Comparison of ENCODE assay signal across 35 cellular contexts in genomic region chr6:83053678-83054077, GRCh38.
"Had no signal": no experiment of that assay in that cellular context is flagged by ENCODE, and none has a peak within 500 bp of the region (broad histone marks: within the 10 kb centered on the region; RNA-seq: fewer than 3 reads in every experiment).

No MANE protein-coding gene starts in this region.

- H3K36me3 ChIP-seq: colonic mucosa had no signal

- H3K27me3 ChIP-seq: adrenal gland, body of pancreas, cardiac muscle cell, colonic mucosa, heart right ventricle, hepatocyte had no signal

- H3K4me3 Mint-ChIP-seq: activated CD4-positive, alpha-beta memory T cell treated with anti-CD3 and anti-CD28 coated beads, Interleukin-2, amount 10 ng/mL, durations not matched to agents 7 days and 5 days; activated CD4-positive, alpha-beta T cell treated with anti-CD3 and anti-CD28 coated beads for 36 hours; activated CD4-positive, alpha-beta T cell treated with anti-CD3 and anti-CD28 coated beads, Interleukin-2, amount 10 ng/mL, durations not matched to agents 7 days and 5 days; activated naive CD4-positive, alpha-beta T cell treated with anti-CD3 and anti-CD28 coated beads for 36 hours; activated naive CD4-positive, alpha-beta T cell treated with anti-CD3 and anti-CD28 coated beads, Interleukin-2, amount 50 U/mL, for 24 hours; activated naive CD8-positive, alpha-beta T cell treated with anti-CD3 and anti-CD28 coated beads for 36 hours; activated naive CD8-positive, alpha-beta T cell treated with anti-CD3 and anti-CD28 coated beads, Interleukin-2, amount 50 U/mL, for 24 hours; activated T-cell treated with anti-CD3 and anti-CD28 coated beads, Interleukin-2, amount 50 U/mL, for 24 hours; activated T-cell treated with anti-CD3 and anti-CD28 coated beads, Interleukin-2, amount 50 U/mL, for 72 hours; T-helper 17 cell; T-helper 2 cell treated with Interferon-gamma antibody and Interleukin-4, amounts not matched to agents 5 μg/mL and 100 μg/mL, for 36 hours had no signal

- H3K9me3 ChIP-seq: adrenal gland, body of pancreas, colonic mucosa, heart right ventricle had no signal

- H3K4me1 ChIP-seq: adrenal gland, body of pancreas, colonic mucosa had no signal

- ATAC-seq: activated CD4-positive, alpha-beta T cell treated with anti-CD3 and anti-CD28 coated beads for 36 hours; activated naive CD8-positive, alpha-beta T cell treated with anti-CD3 and anti-CD28 coated beads, Interleukin-2, amount 50 U/mL, for 24 hours; activated T-cell treated with anti-CD3 and anti-CD28 coated beads, Interleukin-2, amount 50 U/mL, for 72 hours; body of pancreas; heart right ventricle; T-helper 17 cell had no signal

- H3K27ac ChIP-seq: adrenal gland, body of pancreas, cardiac muscle cell, colonic mucosa, epithelial cell of prostate, heart right ventricle, hepatocyte had no signal

- H3K4me1 Mint-ChIP-seq: activated CD4-positive, alpha-beta memory T cell treated with anti-CD3 and anti-CD28 coated beads, Interleukin-2, amount 10 ng/mL, durations not matched to agents 7 days and 5 days; activated CD4-positive, alpha-beta T cell treated with anti-CD3 and anti-CD28 coated beads, Interleukin-2, amount 10 ng/mL, durations not matched to agents 7 days and 5 days; activated naive CD8-positive, alpha-beta T cell treated with anti-CD3 and anti-CD28 coated beads, Interleukin-2, amount 50 U/mL, for 24 hours had no signal

- FAIRE-seq: endometrium, endothelial cell of umbilical vein, frontal cortex had no signal

- H3K27ac Mint-ChIP-seq: activated CD4-positive, alpha-beta memory T cell treated with anti-CD3 and anti-CD28 coated beads, Interleukin-2, amount 10 ng/mL, durations not matched to agents 7 days and 5 days; activated CD4-positive, alpha-beta T cell treated with anti-CD3 and anti-CD28 coated beads for 36 hours; activated CD4-positive, alpha-beta T cell treated with anti-CD3 and anti-CD28 coated beads, Interleukin-2, amount 10 ng/mL, durations not matched to agents 7 days and 5 days; activated naive CD4-positive, alpha-beta T cell treated with anti-CD3 and anti-CD28 coated beads for 36 hours; activated naive CD4-positive, alpha-beta T cell treated with anti-CD3 and anti-CD28 coated beads, Interleukin-2, amount 50 U/mL, for 24 hours; activated naive CD8-positive, alpha-beta T cell treated with anti-CD3 and anti-CD28 coated beads for 36 hours; activated naive CD8-positive, alpha-beta T cell treated with anti-CD3 and anti-CD28 coated beads, Interleukin-2, amount 50 U/mL, for 24 hours; activated T-cell treated with anti-CD3 and anti-CD28 coated beads, Interleukin-2, amount 50 U/mL, for 24 hours; activated T-cell treated with anti-CD3 and anti-CD28 coated beads, Interleukin-2, amount 50 U/mL, for 72 hours; T-helper 17 cell; T-helper 2 cell treated with Interferon-gamma antibody and Interleukin-4, amounts not matched to agents 5 μg/mL and 100 μg/mL, for 36 hours had no signal

- H3K4me3 ChIP-seq: adrenal gland, body of pancreas, cardiac muscle cell, colonic mucosa, heart right ventricle, hepatocyte had no signal

- DNase-seq: activated CD4-positive, alpha-beta memory T cell treated with anti-CD3 and anti-CD28 coated beads, Interleukin-2, amount 10 ng/mL, durations not matched to agents 7 days and 5 days; activated CD4-positive, alpha-beta T cell treated with anti-CD3 and anti-CD28 coated beads for 36 hours; activated CD4-positive, alpha-beta T cell treated with anti-CD3 and anti-CD28 coated beads, Interleukin-2, amount 10 ng/mL, durations not matched to agents 7 days and 5 days; activated CD4-positive, alpha-beta T cell treated with anti-CD3 and anti-CD28 coated beads, Interleukin-2, amount 50 U/mL, for 4 hours; activated CD4-positive, CD25-positive, alpha-beta regulatory T cell; activated CD4-positive, CD25-positive, alpha-beta regulatory T cell treated with anti-CD3 and anti-CD28 coated beads, Interleukin-2, amount 50 U/mL, for 72 hours; activated CD8-positive, alpha-beta memory T cell treated with anti-CD3 and anti-CD28 coated beads, Interleukin-2, amount 50 U/mL, for 48 hours; activated gamma-delta T cell treated with Interleukin-2 at 50 U/mL for 16 hours; activated naive CD4-positive, alpha-beta T cell treated with anti-CD3 and anti-CD28 coated beads for 36 hours; activated naive CD8-positive, alpha-beta T cell treated with anti-CD3 and anti-CD28 coated beads for 36 hours; activated naive CD8-positive, alpha-beta T cell treated with anti-CD3 and anti-CD28 coated beads, Interleukin-2, amount 50 U/mL, for 24 hours; activated T-cell treated with anti-CD3 and anti-CD28 coated beads for 4 hours; activated T-cell treated with anti-CD3 and anti-CD28 coated beads, Interleukin-2, amount 50 U/mL, for 24 hours; activated T-cell treated with anti-CD3 and anti-CD28 coated beads, Interleukin-2, amount 50 U/mL, for 72 hours; adrenal gland; amygdala; aorta; body of pancreas; central memory CD4-positive, alpha-beta T cell; cerebellar nuclear complex; colonic mucosa; effector CD8-positive, alpha-beta T cell; foreskin fibroblast; heart right ventricle; T-helper 1 cell; T-helper 17 cell; T1000 had no signal

- H3K9me3 Mint-ChIP-seq: activated CD4-positive, alpha-beta memory T cell treated with anti-CD3 and anti-CD28 coated beads, Interleukin-2, amount 10 ng/mL, durations not matched to agents 7 days and 5 days; activated CD4-positive, alpha-beta T cell treated with anti-CD3 and anti-CD28 coated beads, Interleukin-2, amount 10 ng/mL, durations not matched to agents 7 days and 5 days; activated naive CD4-positive, alpha-beta T cell treated with anti-CD3 and anti-CD28 coated beads for 36 hours; activated naive CD4-positive, alpha-beta T cell treated with anti-CD3 and anti-CD28 coated beads, Interleukin-2, amount 50 U/mL, for 24 hours; activated naive CD8-positive, alpha-beta T cell treated with anti-CD3 and anti-CD28 coated beads for 36 hours; activated naive CD8-positive, alpha-beta T cell treated with anti-CD3 and anti-CD28 coated beads, Interleukin-2, amount 50 U/mL, for 24 hours; activated T-cell treated with anti-CD3 and anti-CD28 coated beads, Interleukin-2, amount 50 U/mL, for 24 hours; activated T-cell treated with anti-CD3 and anti-CD28 coated beads, Interleukin-2, amount 50 U/mL, for 72 hours; T-helper 2 cell treated with Interferon-gamma antibody and Interleukin-4, amounts not matched to agents 5 μg/mL and 100 μg/mL, for 36 hours had no signal

- H3K27me3 Mint-ChIP-seq: activated CD4-positive, alpha-beta memory T cell treated with anti-CD3 and anti-CD28 coated beads, Interleukin-2, amount 10 ng/mL, durations not matched to agents 7 days and 5 days; activated CD4-positive, alpha-beta T cell treated with anti-CD3 and anti-CD28 coated beads for 36 hours; activated CD4-positive, alpha-beta T cell treated with anti-CD3 and anti-CD28 coated beads, Interleukin-2, amount 10 ng/mL, durations not matched to agents 7 days and 5 days; activated naive CD4-positive, alpha-beta T cell treated with anti-CD3 and anti-CD28 coated beads, Interleukin-2, amount 50 U/mL, for 24 hours; activated naive CD8-positive, alpha-beta T cell treated with anti-CD3 and anti-CD28 coated beads for 36 hours; activated naive CD8-positive, alpha-beta T cell treated with anti-CD3 and anti-CD28 coated beads, Interleukin-2, amount 50 U/mL, for 24 hours; activated T-cell treated with anti-CD3 and anti-CD28 coated beads, Interleukin-2, amount 50 U/mL, for 24 hours; T-helper 17 cell had no signal
